In the genomic region with DNA sequence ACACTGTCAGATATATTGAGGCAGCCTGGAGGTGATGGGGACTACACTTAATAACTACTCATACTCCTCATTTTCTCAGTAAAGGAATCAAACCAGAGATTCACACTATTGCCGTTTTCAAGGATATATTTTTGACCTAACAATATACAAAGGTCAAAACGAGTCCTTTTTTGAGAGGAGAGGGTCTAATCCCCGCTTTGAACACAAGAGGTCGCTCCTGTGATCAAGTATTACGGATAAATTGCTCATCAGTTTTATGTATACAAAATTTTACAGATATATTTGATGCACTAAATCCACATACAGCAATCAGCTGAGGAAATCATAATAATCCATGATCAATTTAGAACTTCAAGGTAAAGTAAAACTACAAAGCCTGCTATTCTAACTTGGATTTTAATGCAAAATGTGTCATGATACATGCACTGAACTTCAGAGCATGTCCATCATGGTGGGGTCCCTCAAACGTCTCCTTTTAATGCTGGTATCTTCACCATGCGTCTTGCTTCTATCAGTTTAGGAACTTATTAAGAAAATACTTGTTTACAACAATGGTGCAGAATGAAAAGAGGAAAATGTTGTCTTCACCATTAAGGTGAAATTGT, we compare ENCODE assay signal across 1 cellular context.
A peak's percentile ranks its signal among the peaks of the same experiment; 100 is the strongest.
TF ChIP-seq lines count a peak whose summit lies in the region.

No MANE protein-coding gene starts in this region.

TF ChIP-seq in IMR-90, 13 proteins besides CTCF, POLR2A, EP300 and RAD21:
- TF ChIP-seq BHLHE40 (IDR thresholded peaks at IDR 0.05; ENCODE audit: low read depth, low read length) (no peak), SMC3 (IDR thresholded peaks at IDR 0.05; ENCODE audit: low read depth, low read length) (peak; percentile 40)
